In the genomic region with DNA sequence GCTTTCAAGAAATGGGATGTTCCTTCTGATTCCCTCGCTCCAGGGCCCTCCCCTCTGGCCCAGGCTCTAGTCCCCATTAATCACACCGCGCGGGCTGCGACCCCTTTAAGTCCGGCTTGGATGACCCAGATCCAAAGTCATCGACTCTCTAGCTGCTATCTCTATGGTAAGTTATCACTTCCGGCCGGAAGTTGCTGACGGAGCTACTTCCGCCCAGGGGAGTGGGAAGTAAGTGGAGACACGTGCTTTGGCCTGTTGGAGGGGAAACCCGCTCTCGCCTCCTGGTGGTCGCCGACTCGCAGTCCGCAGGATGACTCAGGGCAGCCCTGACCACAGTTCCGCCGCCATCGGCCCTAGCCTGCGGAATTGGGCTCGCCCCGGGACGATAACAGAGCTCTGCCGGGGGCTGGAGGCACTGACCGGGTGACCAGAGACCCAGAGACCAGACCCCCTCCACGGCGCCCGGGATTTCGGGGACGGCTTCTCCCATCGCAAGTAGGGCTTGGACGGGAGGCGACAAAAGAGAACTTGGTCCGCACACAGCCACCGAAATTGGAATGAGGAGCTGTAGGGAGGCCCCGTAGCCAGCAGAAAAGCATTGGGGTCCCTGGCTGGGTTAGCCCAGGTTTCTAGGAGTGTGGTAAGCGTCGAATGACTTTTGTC, we compare ENCODE assay signal across 8 cellular contexts. TPM values are rescaled to one million over a fixed set of nuclear protein-coding genes. Genes with fewer than 3 reads are reported as not detected.
DNase-seq lines count a peak whose midpoint lies in the region; ATAC-seq and TF ChIP-seq lines count a peak whose summit lies in the region.

No MANE protein-coding gene starts in this region.

- H3F3A ChIP-seq in OCI-LY1 (ENCODE audit: insufficient read depth, low read length) = no peaks in the 10 kb centered on the region

- TF ChIP-seq CTCF in OCI-LY1 (IDR thresholded peaks at IDR 0.05; ENCODE audit: low read length) (peak; percentile 55), mucosa of descending colon (IDR thresholded peaks at IDR 0.05) (peak; percentile 23)

- peak overlapping the region; percentile 96 for H3K9ac ChIP-seq in OCI-LY1 (ENCODE audit: low read length)

- peaks cover 47% of the 10 kb centered on the region for H3K36me3 ChIP-seq in OCI-LY1 (ENCODE audit: insufficient read depth, low read length)
- H3K36me3 ChIP-seq in mucosa of descending colon (ENCODE audit: low read depth) = no peaks in the 10 kb centered on the region

- peak overlapping the region; percentile 75 for H3K27ac ChIP-seq in OCI-LY1 (ENCODE audit: low read depth, low read length, poor library complexity, severe bottlenecking)
- H3K27ac ChIP-seq in epithelial cell of prostate = peak overlapping the region; percentile 67

- peak; percentile 80 for ATAC-seq in GM21526 (IDR thresholded peaks at IDR 0.05; ENCODE audit: low FRiP score, unreplicated experiment)
- peak; percentile 96 for ATAC-seq in mucosa of descending colon

- H3K9me3 ChIP-seq in OCI-LY1 (ENCODE audit: low read length) = no peaks in the 10 kb centered on the region
- no peaks in the 10 kb centered on the region for H3K9me3 ChIP-seq in mucosa of descending colon

- intact Hi-C loops in mucosa of descending colon (cut with DNase I, micrococcal nuclease) = loop anchor here (5.0 kb wide), 2 partner anchors 154 to 159 kb away; no protein-coding TSS in a partner anchor

- H3K27me3 ChIP-seq in OCI-LY1 (ENCODE audit: insufficient read depth, low read length) = no peaks in the 10 kb centered on the region

- DNase-seq in DMS153 (lab: John Stamatoyannopoulos, UW) = peak; percentile 84
- DNase-seq in HuH-7.5 (ENCODE audit: low spot score) = peak; percentile 55
- peak; percentile 87 for DNase-seq in activated T-cell treated with anti-CD3 and anti-CD28 coated beads for 24 hours (ENCODE audit: low read depth)
- peak; percentile 61 for DNase-seq in epithelial cell of prostate (ENCODE audit: low read depth, low spot score)
- DNase-seq in mucosa of descending colon = peak; percentile 89 to 93 (median 93)
- peak; percentile 67 to 81 for DNase-seq in stimulated activated CD8-positive, alpha-beta memory T cell treated with anti-CD3 and anti-CD28 coated beads, Interleukin-4, amount 100 ng/mL, for 1 hour (ENCODE audit: low read depth in 2 of 2, low spot score in 1 of 2)

- H3K9me2 ChIP-seq in OCI-LY1 (ENCODE audit: low read depth, low read length) = no peaks in the 10 kb centered on the region

- no peaks in the 10 kb centered on the region for H4K20me1 ChIP-seq in OCI-LY1 (ENCODE audit: insufficient read depth, low read length)

- H3K4me1 ChIP-seq in OCI-LY1 (ENCODE audit: insufficient read depth, low read length, severe bottlenecking) (peaks cover 55% of the 10 kb centered on the region), mucosa of descending colon (ENCODE audit: low read depth) (peaks cover 5% of the 10 kb centered on the region)

- H3K4me2 ChIP-seq in OCI-LY1 (ENCODE audit: low read length) = peak overlapping the region; percentile 63

- H2AFZ ChIP-seq in OCI-LY1 (ENCODE audit: low read length) = no peak overlapping the region

- peaks cover 19% of the 10 kb centered on the region for H3K79me2 ChIP-seq in OCI-LY1 (ENCODE audit: insufficient read depth, low read length)

- H3K4me3 ChIP-seq in OCI-LY1 (ENCODE audit: low read depth, low read length, poor library complexity, severe bottlenecking) = peak overlapping the region; percentile 83
- H3K4me3 ChIP-seq in mucosa of descending colon = peak overlapping the region; percentile 80

RNA-seq across cellular contexts. Expression of a gene that starts 52.2 kb away (rescaled TPM):
- 10 to 100 TPM; 24.5 to 44.6 (median 44.0) TPM for total RNA-seq in mucosa of descending colon

Comparison
In these comparisons a context has a peak if more than half of its experiments do, and no peak if none do; other contexts are left out.
1. Peak in every context shown above with its lines: DNase-seq, ATAC-seq, H3K4me3 ChIP-seq and H3K27ac ChIP-seq.